ENCODE assay signal across 9 cellular contexts in genomic region chr19:6720369-6721112, GRCh38. TPM values are rescaled to one million over a fixed set of nuclear protein-coding genes. Genes with fewer than 3 reads are reported as not detected.
DNase-seq lines count a peak whose midpoint lies in the region; ATAC-seq and TF ChIP-seq lines count a peak whose summit lies in the region.
"Had no signal": no experiment of that assay in that cellular context is flagged by ENCODE, and none has a peak within 500 bp of the region (broad histone marks: within the 10 kb centered on the region; RNA-seq: fewer than 3 reads in every experiment).

C3 (minus strand) TSS chr19:6720650; CDS start chr19:6720589, 61 bp downstream.

- H3K36me3 Mint-ChIP-seq in activated naive CD8-positive, alpha-beta T cell: peaks cover 3% of the 10 kb centered on the region
- H3K36me3 Mint-ChIP-seq in activated naive CD8-positive, alpha-beta T cell treated with anti-CD3 and anti-CD28 coated beads, Interleukin-2, amount 50 U/mL, for 24 hours (ENCODE audit: low read depth): no peaks in the 10 kb centered on the region
- H3K36me3 Mint-ChIP-seq in endodermal cell (ENCODE audit: low read depth): no peaks in the 10 kb centered on the region
- no peaks in the 10 kb centered on the region for H3K36me3 Mint-ChIP-seq in mesothelial cell of epicardium
- H3K36me3 Mint-ChIP-seq in T-cell: no peaks in the 10 kb centered on the region

- H3K4me3 ChIP-seq in endodermal cell (ENCODE audit: low read length): no peak within 1 kb of the TSS

- peaks cover 5% of the 10 kb centered on the region for H3K9me3 ChIP-seq in endodermal cell (ENCODE audit: control insufficient read depth, low read length)

- ATAC-seq in activated naive CD8-positive, alpha-beta T cell treated with anti-CD3 and anti-CD28 coated beads, Interleukin-2, amount 50 U/mL, for 24 hours: no peak
- ATAC-seq in HG02885 (IDR thresholded peaks at IDR 0.05; ENCODE audit: poor library complexity, unreplicated experiment) (no peak), T-cell (replicated peaks in 1 of 4) (no peak), HG02870 (IDR thresholded peaks at IDR 0.05; ENCODE audit: unreplicated experiment) (no peak)

- DNase-seq in activated naive CD8-positive, alpha-beta T cell treated with anti-CD3 and anti-CD28 coated beads, Interleukin-2, amount 50 U/mL, for 24 hours: no peak
- DNase-seq in endodermal cell (no peak), mesothelial cell of epicardium (ENCODE audit: low spot score in 2 of 2, unreplicated experiment in 2 of 2) (no peak), GM10248 (ENCODE audit: extremely low spot score) (no peak), T-cell (no peak)
- DNase-seq: activated CD4-positive, CD25-positive, alpha-beta regulatory T cell had no signal

- CTCF ChIA-PET in GM10248 (lab: Yijun Ruan, JAX): interaction anchor here (1.1 kb wide), 2 partner anchors 16 to 143 kb away, joined by 4 read pairs; partner anchors contain the start of gene GPR108
- CTCF ChIA-PET in T-cell (lab: Charles Lee): no interaction called here

- H3K27me3 Mint-ChIP-seq in activated naive CD8-positive, alpha-beta T cell: no peaks in the 10 kb centered on the region
- H3K27me3 Mint-ChIP-seq in activated naive CD8-positive, alpha-beta T cell treated with anti-CD3 and anti-CD28 coated beads, Interleukin-2, amount 50 U/mL, for 24 hours: peaks cover 3% of the 10 kb centered on the region
- H3K27me3 Mint-ChIP-seq in endodermal cell (ENCODE audit: insufficient read depth): peaks cover 5% of the 10 kb centered on the region
- peaks cover 5% of the 10 kb centered on the region for H3K27me3 Mint-ChIP-seq in mesothelial cell of epicardium (ENCODE audit: low read depth)
- no peaks in the 10 kb centered on the region for H3K27me3 Mint-ChIP-seq in T-cell

- POLR2A ChIA-PET in GM10248 (lab: Yijun Ruan, JAX): no interaction called here
- POLR2A ChIA-PET in T-cell (lab: Charles Lee): no interaction called here

- no peaks in the 10 kb centered on the region for H3K27me3 ChIP-seq in endodermal cell (ENCODE audit: control insufficient read depth, insufficient read depth, low read length, poor library complexity, severe bottlenecking)

- H3K9ac ChIP-seq in endodermal cell (ENCODE audit: extremely low read depth, low read length, poor library complexity, severe bottlenecking): no peak within 1 kb of the TSS

- H3K4me1 Mint-ChIP-seq in activated naive CD8-positive, alpha-beta T cell (ENCODE audit: low read depth): peaks cover 11% of the 10 kb centered on the region
- peaks cover 38% of the 10 kb centered on the region for H3K4me1 Mint-ChIP-seq in activated naive CD8-positive, alpha-beta T cell treated with anti-CD3 and anti-CD28 coated beads, Interleukin-2, amount 50 U/mL, for 24 hours
- H3K4me1 Mint-ChIP-seq in endodermal cell (peaks cover 10% of the 10 kb centered on the region), mesothelial cell of epicardium (peaks cover 21% of the 10 kb centered on the region), T-cell (peaks cover 11 to 45% (median 33%) of the 10 kb centered on the region in 3 donors)

- H3K27ac ChIP-seq in endodermal cell (ENCODE audit: low read depth, low read length): no peak within 1 kb of the TSS

- H3K4me1 ChIP-seq in endodermal cell (ENCODE audit: control insufficient read depth, insufficient read depth, low read length): no peaks in the 10 kb centered on the region

- H3K4me3 Mint-ChIP-seq in activated naive CD8-positive, alpha-beta T cell: no peak within 1 kb of the TSS
- no peak within 1 kb of the TSS for H3K4me3 Mint-ChIP-seq in activated naive CD8-positive, alpha-beta T cell treated with anti-CD3 and anti-CD28 coated beads, Interleukin-2, amount 50 U/mL, for 24 hours
- H3K4me3 Mint-ChIP-seq in endodermal cell (no peak within 1 kb of the TSS), mesothelial cell of epicardium (no peak within 1 kb of the TSS), T-cell (no peak within 1 kb of the TSS)

- H3K9me3 Mint-ChIP-seq in activated naive CD8-positive, alpha-beta T cell (ENCODE audit: low read depth): no peaks in the 10 kb centered on the region
- H3K9me3 Mint-ChIP-seq in activated naive CD8-positive, alpha-beta T cell treated with anti-CD3 and anti-CD28 coated beads, Interleukin-2, amount 50 U/mL, for 24 hours: peaks cover 5% of the 10 kb centered on the region
- H3K9me3 Mint-ChIP-seq in endodermal cell (peaks cover 10% of the 10 kb centered on the region), mesothelial cell of epicardium (no peaks in the 10 kb centered on the region), T-cell (no peaks in the 10 kb centered on the region)

- H3K27ac Mint-ChIP-seq in activated naive CD8-positive, alpha-beta T cell: peak within 1 kb of the TSS; percentile 19
- no peak within 1 kb of the TSS for H3K27ac Mint-ChIP-seq in activated naive CD8-positive, alpha-beta T cell treated with anti-CD3 and anti-CD28 coated beads, Interleukin-2, amount 50 U/mL, for 24 hours
- H3K27ac Mint-ChIP-seq in endodermal cell: no peak within 1 kb of the TSS
- H3K27ac Mint-ChIP-seq in mesothelial cell of epicardium: peak within 1 kb of the TSS; percentile 69
- H3K27ac Mint-ChIP-seq in T-cell: peak within 1 kb of the TSS in 1 of 2 donors; percentile 7

- TF ChIP-seq CTCF in endodermal cell (conservative IDR thresholded peaks at IDR 0.05) (no peak), mesothelial cell of epicardium (IDR thresholded peaks at IDR 0.05; ENCODE audit: unreplicated experiment) (no peak), GM10248 (IDR thresholded peaks at IDR 0.05; ENCODE audit: control extremely low read depth, extremely low read depth, low read depth, missing control alignments) (no peak)

- H3K36me3 ChIP-seq in endodermal cell (ENCODE audit: control insufficient read depth, insufficient read depth, low read length): no peaks in the 10 kb centered on the region

- WGBS in endodermal cell (ENCODE audit: insufficient coverage in 1 of 2, insufficient read length in 1 of 2), 2 experiments: 90% methylated on average over 2 to 3 of the region's 4 CpGs

RNA-seq across cellular contexts. Expression of gene C3, which starts in this region (rescaled TPM):
- total RNA-seq in endodermal cell: 10 to 100 TPM; 13.7 to 23.5 TPM
- 1.6 TPM for polyA plus RNA-seq in endodermal cell (2013, experiment 1 of 2)
- 1.8 TPM for polyA plus RNA-seq in endodermal cell (2013, experiment 2 of 2)
- total RNA-seq in mesothelial cell of epicardium: 23.1 to 35.3 TPM (median 24.5 TPM) in 3 replicates
- total RNA-seq in T-cell: 10 to 100 TPM in 1 of 5 donors, 1 to 10 TPM in 3, not detected in 1; 1.1 to 10.6 (median 7.6) TPM

Comparison
In these comparisons a context has a peak if more than half of its experiments do, and no peak if none do; other contexts are left out.
1. H3K27ac Mint-ChIP-seq: peak in activated naive CD8-positive, alpha-beta T cell (single experiment) and mesothelial cell of epicardium (single experiment); none in activated naive CD8-positive, alpha-beta T cell treated with anti-CD3 and anti-CD28 coated beads, Interleukin-2, amount 50 U/mL, for 24 hours (single experiment) and endodermal cell (single experiment).